23 cellular contexts compared by ENCODE assay signal in genomic region chr21:36454706-36455105, GRCh38. TPM values are rescaled to one million over a fixed set of nuclear protein-coding genes. Genes with fewer than 3 reads are reported as not detected.
"Had no signal": no experiment of that assay in that cellular context is flagged by ENCODE, and none has a peak within 500 bp of the region (broad histone marks: within the 10 kb centered on the region; RNA-seq: fewer than 3 reads in every experiment).

No MANE protein-coding gene starts in this region.

- H3K27me3 ChIP-seq: gastroesophageal sphincter, heart right ventricle, stomach had no signal

- DNase-seq: activated CD4-positive, alpha-beta memory T cell treated with anti-CD3 and anti-CD28 coated beads, Interleukin-2, amount 10 ng/mL, durations not matched to agents 7 days and 5 days; activated CD4-positive, alpha-beta T cell treated with anti-CD3 and anti-CD28 coated beads for 4 hours; activated CD8-positive, alpha-beta memory T cell treated with anti-CD3 and anti-CD28 coated beads, Interleukin-2, amount 10 ng/mL, durations not matched to agents 7 days and 5 days; activated naive CD8-positive, alpha-beta T cell treated with anti-CD3 and anti-CD28 coated beads for 36 hours; amniotic stem cell; heart right ventricle; mesendoderm; natural killer cell; occipital lobe; psoas muscle; right cardiac atrium; small intestine; stimulated activated CD4-positive, alpha-beta T cell treated with anti-CD3 and anti-CD28 coated beads, Interleukin-4, amount 100 ng/mL, for 1 hour; stomach; SW 1271; trophoblast cell had no signal

- H3K27ac Mint-ChIP-seq: activated CD4-positive, alpha-beta memory T cell treated with anti-CD3 and anti-CD28 coated beads, Interleukin-2, amount 10 ng/mL, durations not matched to agents 7 days and 5 days; activated CD8-positive, alpha-beta memory T cell treated with anti-CD3 and anti-CD28 coated beads, Interleukin-2, amount 10 ng/mL, durations not matched to agents 7 days and 5 days; activated naive CD8-positive, alpha-beta T cell treated with anti-CD3 and anti-CD28 coated beads for 36 hours; natural killer cell had no signal

- H3K4me1 Mint-ChIP-seq: activated CD4-positive, alpha-beta memory T cell treated with anti-CD3 and anti-CD28 coated beads, Interleukin-2, amount 10 ng/mL, durations not matched to agents 7 days and 5 days; activated CD8-positive, alpha-beta memory T cell treated with anti-CD3 and anti-CD28 coated beads, Interleukin-2, amount 10 ng/mL, durations not matched to agents 7 days and 5 days; activated naive CD8-positive, alpha-beta T cell treated with anti-CD3 and anti-CD28 coated beads for 36 hours; natural killer cell had no signal

- H3K4me3 Mint-ChIP-seq: activated CD4-positive, alpha-beta memory T cell treated with anti-CD3 and anti-CD28 coated beads, Interleukin-2, amount 10 ng/mL, durations not matched to agents 7 days and 5 days; activated CD8-positive, alpha-beta memory T cell treated with anti-CD3 and anti-CD28 coated beads, Interleukin-2, amount 10 ng/mL, durations not matched to agents 7 days and 5 days; activated naive CD8-positive, alpha-beta T cell treated with anti-CD3 and anti-CD28 coated beads for 36 hours; natural killer cell had no signal

- H3K9me3 ChIP-seq: gastroesophageal sphincter, heart right ventricle, psoas muscle, stomach had no signal

- H3K4me1 ChIP-seq: psoas muscle had no signal

- H3K36me3 ChIP-seq: gastroesophageal sphincter, heart right ventricle, stomach had no signal

- H3K9me3 Mint-ChIP-seq: activated CD4-positive, alpha-beta memory T cell treated with anti-CD3 and anti-CD28 coated beads, Interleukin-2, amount 10 ng/mL, durations not matched to agents 7 days and 5 days; activated naive CD8-positive, alpha-beta T cell treated with anti-CD3 and anti-CD28 coated beads for 36 hours; natural killer cell had no signal

- H3K36me3 Mint-ChIP-seq: activated CD8-positive, alpha-beta memory T cell treated with anti-CD3 and anti-CD28 coated beads, Interleukin-2, amount 10 ng/mL, durations not matched to agents 7 days and 5 days; activated naive CD8-positive, alpha-beta T cell treated with anti-CD3 and anti-CD28 coated beads for 36 hours; natural killer cell had no signal

- H3K4me3 ChIP-seq: coronary artery, gastroesophageal sphincter, heart right ventricle, psoas muscle, stomach had no signal

- H3K27ac ChIP-seq: coronary artery, gastroesophageal sphincter, heart right ventricle, psoas muscle, stomach had no signal

- ATAC-seq: activated CD8-positive, alpha-beta memory T cell treated with anti-CD3 and anti-CD28 coated beads, Interleukin-2, amount 10 ng/mL, durations not matched to agents 7 days and 5 days; esophagus mucosa; gastroesophageal sphincter; heart right ventricle; natural killer cell; psoas muscle; right cardiac atrium had no signal

- FAIRE-seq: endometrium, small intestine had no signal

RNA-seq across cellular contexts. Expression of gene CLDN14, which starts 25.2 kb away (rescaled TPM):
- total RNA-seq: activated CD4-positive, alpha-beta memory T cell treated with anti-CD3 and anti-CD28 coated beads, Interleukin-2, amount 10 ng/mL, durations not matched to agents 7 days and 5 days; activated CD8-positive, alpha-beta memory T cell treated with anti-CD3 and anti-CD28 coated beads, Interleukin-2, amount 10 ng/mL, durations not matched to agents 7 days and 5 days; activated naive CD8-positive, alpha-beta T cell treated with anti-CD3 and anti-CD28 coated beads for 36 hours; cardiac septum; esophagus mucosa; heart right ventricle; natural killer cell; occipital lobe; psoas muscle; right cardiac atrium; stomach; T-helper 2 cell treated with Interferon-gamma antibody and Interleukin-4, amounts not matched to agents 100 ng/mL and 5 ng/mL, for 36 hours; temporal lobe had no signal
- polyA plus RNA-seq: right cardiac atrium had no signal
